18 cellular contexts compared by ENCODE assay signal in genomic region chr1:52947490-52947889, GRCh38.
"Had no signal": no experiment of that assay in that cellular context is flagged by ENCODE, and none has a peak within 500 bp of the region (broad histone marks: within the 10 kb centered on the region; RNA-seq: fewer than 3 reads in every experiment).

No MANE protein-coding gene starts in this region.

- H3K9ac ChIP-seq: neural progenitor cell had no signal

- H3K27ac ChIP-seq: body of pancreas, cardiac muscle cell, neural progenitor cell, suprapubic skin had no signal

- H2AFZ ChIP-seq: neural progenitor cell had no signal

- H3K4me3 ChIP-seq: body of pancreas, cardiac muscle cell, heart right ventricle, lung, neural progenitor cell, suprapubic skin, transverse colon had no signal

- ATAC-seq: body of pancreas; naive thymus-derived CD4-positive, alpha-beta T cell; WTC11 had no signal

- H3K36me3 ChIP-seq: cardiac muscle cell, neural progenitor cell had no signal

- H3K4me2 ChIP-seq: neural progenitor cell had no signal

- H3K27me3 ChIP-seq: body of pancreas, cardiac muscle cell, heart right ventricle, neural progenitor cell, suprapubic skin, transverse colon had no signal

- H3K4me1 ChIP-seq: body of pancreas, neural progenitor cell, suprapubic skin had no signal

- DNase-seq: activated CD4-positive, alpha-beta memory T cell treated with anti-CD3 and anti-CD28 coated beads, Interleukin-2, amount 10 ng/mL, durations not matched to agents 7 days and 5 days; activated naive CD4-positive, alpha-beta T cell treated with Interleukin-2 at 50 U/mL for 16 hours; anterior cingulate cortex; cortex of kidney; foreskin fibroblast; naive thymus-derived CD4-positive, alpha-beta T cell; stimulated activated CD4-positive, alpha-beta T cell treated with anti-CD3 and anti-CD28 coated beads, Interleukin-4, amount 100 ng/mL, for 24 hours; stimulated activated naive CD4-positive, alpha-beta T cell treated with Interleukin-2 at 50 U/mL for 16 hours; T-helper 1 cell; T-helper 9 cell; transverse colon had no signal

- H3K9me3 ChIP-seq: body of pancreas, heart right ventricle, suprapubic skin, transverse colon had no signal
